Comparison of ENCODE assay signal across 19 cellular contexts in genomic region chr3:31193871-31194270, GRCh38.
"Had no signal": no experiment of that assay in that cellular context is flagged by ENCODE, and none has a peak within 500 bp of the region (broad histone marks: within the 10 kb centered on the region; RNA-seq: fewer than 3 reads in every experiment).

No MANE protein-coding gene starts in this region.

- H3K4me1 ChIP-seq: sigmoid colon, stomach had no signal

- H3K9me3 Mint-ChIP-seq: dendritic cell treated with granulocyte-macrophage colony-stimulating factor and Interleukin-4, amounts not matched to agents 40 ng/mL and 50 ng/mL, for 4 days; effector memory CD8-positive, alpha-beta T cell had no signal

- H3K36me3 ChIP-seq: esophagus muscularis mucosa, heart left ventricle, neutrophil, right atrium auricular region, sigmoid colon, stomach, thoracic aorta, transverse colon had no signal

- H3K9me3 ChIP-seq: esophagus muscularis mucosa, heart left ventricle, neutrophil, right atrium auricular region, sigmoid colon, stomach, thoracic aorta, transverse colon had no signal

- ATAC-seq: effector memory CD8-positive, alpha-beta T cell; heart left ventricle; naive thymus-derived CD4-positive, alpha-beta T cell had no signal

- H3K27me3 Mint-ChIP-seq: dendritic cell treated with granulocyte-macrophage colony-stimulating factor and Interleukin-4, amounts not matched to agents 40 ng/mL and 50 ng/mL, for 4 days; effector memory CD8-positive, alpha-beta T cell; naive thymus-derived CD4-positive, alpha-beta T cell had no signal

- H3K27me3 ChIP-seq: esophagus muscularis mucosa, heart left ventricle, neutrophil, right atrium auricular region, sigmoid colon, stomach, transverse colon had no signal

- DNase-seq: effector memory CD8-positive, alpha-beta T cell; heart left ventricle; hippocampal formation; kidney glomerular epithelial cell; mesendoderm; naive thymus-derived CD4-positive, alpha-beta T cell; sigmoid colon; small intestine; stimulated activated CD4-positive, alpha-beta T cell treated with anti-CD3 and anti-CD28 coated beads, Interleukin-12 subunit alpha, Interleukin-12 subunit beta, amount 100 ng/mL, for 4 hours; stimulated activated naive CD4-positive, alpha-beta T cell; stomach; substantia nigra; transverse colon had no signal

- H3K4me3 ChIP-seq: esophagus muscularis mucosa, heart left ventricle, right atrium auricular region, sigmoid colon, stomach, thoracic aorta, transverse colon had no signal

- H3K27ac ChIP-seq: epithelial cell of prostate, esophagus muscularis mucosa, heart left ventricle, neutrophil, right atrium auricular region, sigmoid colon, stomach, thoracic aorta, transverse colon had no signal

- H3K27ac Mint-ChIP-seq: dendritic cell treated with granulocyte-macrophage colony-stimulating factor and Interleukin-4, amounts not matched to agents 40 ng/mL and 50 ng/mL, for 4 days; effector memory CD8-positive, alpha-beta T cell; naive thymus-derived CD4-positive, alpha-beta T cell had no signal

- H3K4me3 Mint-ChIP-seq: dendritic cell treated with granulocyte-macrophage colony-stimulating factor and Interleukin-4, amounts not matched to agents 40 ng/mL and 50 ng/mL, for 4 days; effector memory CD8-positive, alpha-beta T cell; naive thymus-derived CD4-positive, alpha-beta T cell had no signal
